ENCODE assay signal across 1 cellular context in genomic region chr3:122984650-122985049, GRCh38.
TF ChIP-seq lines count a peak whose summit lies in the region.

No MANE protein-coding gene starts in this region.

TF ChIP-seq in GM23338, 12 proteins besides CTCF, POLR2A, EP300 and RAD21 (continued from another document):
- TF ChIP-seq, protein P1, sequence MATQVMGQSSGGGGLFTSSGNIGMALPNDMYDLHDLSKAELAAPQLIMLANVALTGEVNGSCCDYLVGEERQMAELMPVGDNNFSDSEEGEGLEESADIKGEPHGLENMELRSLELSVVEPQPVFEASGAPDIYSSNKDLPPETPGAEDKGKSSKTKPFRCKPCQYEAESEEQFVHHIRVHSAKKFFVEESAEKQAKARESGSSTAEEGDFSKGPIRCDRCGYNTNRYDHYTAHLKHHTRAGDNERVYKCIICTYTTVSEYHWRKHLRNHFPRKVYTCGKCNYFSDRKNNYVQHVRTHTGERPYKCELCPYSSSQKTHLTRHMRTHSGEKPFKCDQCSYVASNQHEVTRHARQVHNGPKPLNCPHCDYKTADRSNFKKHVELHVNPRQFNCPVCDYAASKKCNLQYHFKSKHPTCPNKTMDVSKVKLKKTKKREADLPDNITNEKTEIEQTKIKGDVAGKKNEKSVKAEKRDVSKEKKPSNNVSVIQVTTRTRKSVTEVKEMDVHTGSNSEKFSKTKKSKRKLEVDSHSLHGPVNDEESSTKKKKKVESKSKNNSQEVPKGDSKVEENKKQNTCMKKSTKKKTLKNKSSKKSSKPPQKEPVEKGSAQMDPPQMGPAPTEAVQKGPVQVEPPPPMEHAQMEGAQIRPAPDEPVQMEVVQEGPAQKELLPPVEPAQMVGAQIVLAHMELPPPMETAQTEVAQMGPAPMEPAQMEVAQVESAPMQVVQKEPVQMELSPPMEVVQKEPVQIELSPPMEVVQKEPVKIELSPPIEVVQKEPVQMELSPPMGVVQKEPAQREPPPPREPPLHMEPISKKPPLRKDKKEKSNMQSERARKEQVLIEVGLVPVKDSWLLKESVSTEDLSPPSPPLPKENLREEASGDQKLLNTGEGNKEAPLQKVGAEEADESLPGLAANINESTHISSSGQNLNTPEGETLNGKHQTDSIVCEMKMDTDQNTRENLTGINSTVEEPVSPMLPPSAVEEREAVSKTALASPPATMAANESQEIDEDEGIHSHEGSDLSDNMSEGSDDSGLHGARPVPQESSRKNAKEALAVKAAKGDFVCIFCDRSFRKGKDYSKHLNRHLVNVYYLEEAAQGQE (IDR thresholded peaks at IDR 0.05; ENCODE audit: unreplicated experiment), result no peak
- no peak for TF ChIP-seq JUNB (IDR thresholded peaks at IDR 0.05; ENCODE audit: unreplicated experiment)
